ENCODE assay signal across 8 cellular contexts in the genomic region with DNA sequence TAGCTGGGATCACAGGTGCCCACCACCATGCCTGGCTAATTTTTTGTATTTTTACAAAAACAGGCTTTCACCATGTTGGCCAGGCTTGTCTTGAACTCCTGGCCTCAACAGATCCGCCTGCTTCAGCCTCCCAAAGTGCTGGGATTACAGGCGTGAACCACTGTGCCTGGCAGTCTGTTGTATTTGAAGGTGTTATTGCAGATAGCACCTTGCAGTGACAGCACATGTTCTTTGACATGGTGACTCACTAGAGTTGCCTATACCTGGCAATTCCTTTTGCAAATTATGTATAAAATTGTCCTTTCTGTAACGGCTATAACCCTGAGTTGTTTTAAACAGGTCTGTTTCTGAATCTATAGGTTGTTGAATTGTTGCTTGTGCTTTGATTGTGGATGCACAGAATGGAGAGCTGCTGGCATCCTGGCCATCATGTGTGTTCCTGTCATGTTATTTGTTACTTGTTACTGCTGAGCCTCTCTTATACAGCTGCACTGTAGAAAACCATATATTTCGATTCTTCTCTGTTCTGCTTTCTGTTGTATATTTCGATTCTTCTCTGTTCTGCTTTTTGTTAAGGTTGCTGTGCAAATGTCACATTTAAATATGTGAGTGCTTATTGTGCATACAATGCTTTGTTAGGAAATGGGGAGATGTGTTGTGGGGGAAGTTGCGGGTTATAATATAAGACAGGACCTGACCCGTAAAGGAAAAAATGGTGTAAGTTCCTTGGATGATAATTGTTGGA. TPM values are rescaled to one million over a fixed set of nuclear protein-coding genes. Genes with fewer than 3 reads are reported as not detected.
DNase-seq lines count a peak whose midpoint lies in the region; ATAC-seq and TF ChIP-seq lines count a peak whose summit lies in the region.

No MANE protein-coding gene starts in this region.

- H3K4me3 ChIP-seq in fibroblast of lung (replicated peaks in 1 of 4; ENCODE audit: control extremely low read depth in 1 of 4, insufficient read depth in 1 of 4, low read depth in 3 of 4, low read length in 4 of 4) (no peak overlapping the region), SJCRH30 (no peak overlapping the region)

- peaks cover 83% of the 10 kb centered on the region for H3K79me2 ChIP-seq in fibroblast of lung (ENCODE audit: control insufficient read depth, insufficient read depth, low read length)

- peak; percentile 92 for DNase-seq in MV-4-11 (lab: John Stamatoyannopoulos, UW)
- no peak for DNase-seq in fibroblast of lung (ENCODE audit: low read depth in 2 of 2)
- no peak for DNase-seq in omental fat pad (ENCODE audit: low spot score)
- DNase-seq in superior temporal gyrus (ENCODE audit: extremely low spot score) = no peak
- DNase-seq in DMS 273 treated with DMSO at 0.1 percent for 48 hours (lab: John Stamatoyannopoulos, UW) = no peak
- DNase-seq in SJCRH30 = no peak

- H3K27me3 ChIP-seq in fibroblast of lung (ENCODE audit: control insufficient read depth, insufficient read depth, low read length) (no peaks in the 10 kb centered on the region), SJCRH30 (no peaks in the 10 kb centered on the region)

- ATAC-seq in GM18505 (IDR thresholded peaks at IDR 0.05; ENCODE audit: unreplicated experiment) (peak; percentile 74), GM21723 (IDR thresholded peaks at IDR 0.05; ENCODE audit: unreplicated experiment) (peak; percentile 89), omental fat pad (ENCODE audit: low FRiP score) (no peak)

- H3K9ac ChIP-seq in fibroblast of lung (ENCODE audit: insufficient read depth, low read length) = no peak overlapping the region

- no peak overlapping the region for H3K4me2 ChIP-seq in fibroblast of lung (ENCODE audit: extremely low read depth, insufficient read depth, low read length)

- H3K27ac ChIP-seq in fibroblast of lung (ENCODE audit: insufficient read depth, low read length) (peak overlapping the region; percentile 45), SJCRH30 (no peak overlapping the region)

- peaks cover 8% of the 10 kb centered on the region for H4K20me1 ChIP-seq in fibroblast of lung (ENCODE audit: control insufficient read depth, extremely low read depth, insufficient read depth, low read length)

- no peaks in the 10 kb centered on the region for H3K9me3 ChIP-seq in fibroblast of lung (ENCODE audit: control insufficient read depth, insufficient read depth, low read depth, low read length)
- no peaks in the 10 kb centered on the region for H3K9me3 ChIP-seq in SJCRH30 (replicated peaks)

- TF ChIP-seq POLR2A in GM18505 (IDR thresholded peaks at IDR 0.05; ENCODE audit: borderline replicate concordance, extremely low read depth, insufficient read depth, insufficient read length) = no peak

- TF ChIP-seq CTCF in fibroblast of lung (conservative IDR thresholded peaks at IDR 0.05 in 1 of 2, IDR thresholded peaks at IDR 0.05 in 1 of 2; ENCODE audit: low read depth in 1 of 2, low read length in 2 of 2) (no peak), omental fat pad (IDR thresholded peaks at IDR 0.05) (no peak)

- no peak overlapping the region for H2AFZ ChIP-seq in fibroblast of lung (ENCODE audit: low read length)

- H3K36me3 ChIP-seq in fibroblast of lung (ENCODE audit: control insufficient read depth, insufficient read depth, low read length) = no peaks in the 10 kb centered on the region
- peaks cover 50% of the 10 kb centered on the region for H3K36me3 ChIP-seq in SJCRH30

- peaks cover 3% of the 10 kb centered on the region for H3K4me1 ChIP-seq in fibroblast of lung (ENCODE audit: control insufficient read depth, extremely low read depth, insufficient read depth, low read length)
- H3K4me1 ChIP-seq in SJCRH30 = peaks cover 17% of the 10 kb centered on the region

RNA-seq across cellular contexts. Expression of a gene that starts 8.1 kb away (rescaled TPM):
- total RNA-seq in fibroblast of lung (91.9 and 106 TPM in 2 replicates), omental fat pad (100 to 1,000 TPM; 139 to 209 (median 175) TPM)
- polyA plus RNA-seq in fibroblast of lung = 55.5 and 115 TPM in 2 replicates
- polyA plus RNA-seq in fibroblast of lung (2012) = 21.5 and 41.2 TPM in 2 replicates
- 40.1 and 88.4 TPM in 2 replicates for polyA minus RNA-seq in fibroblast of lung (ENCODE audit: low replicate concordance)
- total RNA-seq in SJCRH30 (2014; rRNA removed; shearing (Covaris generic)) = 114 and 149 TPM in 2 replicates

RNA-seq across cellular contexts. Expression of a gene that starts 37.3 kb away (rescaled TPM):
- total RNA-seq in fibroblast of lung (2.3 and 2.8 TPM in 2 replicates), omental fat pad (1 to 10 TPM; 2.8 to 6.3 (median 4.2) TPM)
- 0.52 and 0.74 TPM in 2 replicates for polyA plus RNA-seq in fibroblast of lung
- polyA plus RNA-seq in fibroblast of lung (2012) = 0.18 and 0.55 TPM in 2 replicates
- polyA minus RNA-seq in fibroblast of lung (ENCODE audit: low replicate concordance) = 0.35 TPM in 1 of 2 replicates, not detected in the other
- total RNA-seq in SJCRH30 (2014; rRNA removed; shearing (Covaris generic)) = 0.26 and 0.48 TPM in 2 replicates
